2 cellular contexts compared by ENCODE assay signal in the genomic region with DNA sequence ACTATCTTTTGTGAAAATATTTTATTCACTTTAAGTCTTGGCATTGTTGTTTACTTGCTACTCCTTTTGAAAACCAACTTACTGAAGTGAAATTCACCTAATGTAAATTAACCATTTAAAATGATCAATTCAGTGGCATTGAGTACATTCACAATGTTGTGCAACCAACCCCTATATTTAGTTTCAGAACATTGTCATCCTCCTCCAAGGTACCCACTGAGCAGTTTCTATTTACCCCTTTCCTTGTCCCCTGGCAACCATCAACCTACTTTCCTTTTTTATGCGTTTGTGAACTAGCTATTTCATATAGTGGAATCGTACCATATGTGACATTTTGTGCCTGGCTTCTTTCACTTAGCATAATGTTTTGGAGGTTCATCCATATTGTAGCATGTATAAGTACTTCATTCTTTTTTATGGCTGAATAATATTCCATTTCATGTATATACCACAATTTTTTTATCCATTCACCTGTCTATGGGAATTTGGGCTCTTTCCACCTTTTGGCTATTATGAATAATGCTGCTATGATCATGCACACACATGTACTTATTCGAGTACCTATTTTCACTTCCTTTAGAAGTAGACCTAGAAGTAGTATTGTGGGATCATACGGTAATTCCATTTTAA.
TF ChIP-seq lines count a peak whose summit lies in the region.

No MANE protein-coding gene starts in this region.

TF ChIP-seq in GM23338, 12 proteins besides CTCF, POLR2A, EP300 and RAD21 (continues in another document):
- TF ChIP-seq CREB1 (CRISPR knock-in tag; IDR thresholded peaks at IDR 0.05; ENCODE audit: low read depth): no peak
- no peak for TF ChIP-seq EZH2phosphoT487 (IDR thresholded peaks at IDR 0.05; ENCODE audit: unreplicated experiment)
- TF ChIP-seq ZNF114 (CRISPR knock-in tag; IDR thresholded peaks at IDR 0.05): no peak
- no peak for TF ChIP-seq NANOG (IDR thresholded peaks at IDR 0.05; ENCODE audit: borderline replicate concordance)
- TF ChIP-seq, protein P1, sequence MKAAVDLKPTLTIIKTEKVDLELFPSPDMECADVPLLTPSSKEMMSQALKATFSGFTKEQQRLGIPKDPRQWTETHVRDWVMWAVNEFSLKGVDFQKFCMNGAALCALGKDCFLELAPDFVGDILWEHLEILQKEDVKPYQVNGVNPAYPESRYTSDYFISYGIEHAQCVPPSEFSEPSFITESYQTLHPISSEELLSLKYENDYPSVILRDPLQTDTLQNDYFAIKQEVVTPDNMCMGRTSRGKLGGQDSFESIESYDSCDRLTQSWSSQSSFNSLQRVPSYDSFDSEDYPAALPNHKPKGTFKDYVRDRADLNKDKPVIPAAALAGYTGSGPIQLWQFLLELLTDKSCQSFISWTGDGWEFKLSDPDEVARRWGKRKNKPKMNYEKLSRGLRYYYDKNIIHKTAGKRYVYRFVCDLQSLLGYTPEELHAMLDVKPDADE (IDR thresholded peaks at IDR 0.05): no peak
- TF ChIP-seq, protein P2, sequence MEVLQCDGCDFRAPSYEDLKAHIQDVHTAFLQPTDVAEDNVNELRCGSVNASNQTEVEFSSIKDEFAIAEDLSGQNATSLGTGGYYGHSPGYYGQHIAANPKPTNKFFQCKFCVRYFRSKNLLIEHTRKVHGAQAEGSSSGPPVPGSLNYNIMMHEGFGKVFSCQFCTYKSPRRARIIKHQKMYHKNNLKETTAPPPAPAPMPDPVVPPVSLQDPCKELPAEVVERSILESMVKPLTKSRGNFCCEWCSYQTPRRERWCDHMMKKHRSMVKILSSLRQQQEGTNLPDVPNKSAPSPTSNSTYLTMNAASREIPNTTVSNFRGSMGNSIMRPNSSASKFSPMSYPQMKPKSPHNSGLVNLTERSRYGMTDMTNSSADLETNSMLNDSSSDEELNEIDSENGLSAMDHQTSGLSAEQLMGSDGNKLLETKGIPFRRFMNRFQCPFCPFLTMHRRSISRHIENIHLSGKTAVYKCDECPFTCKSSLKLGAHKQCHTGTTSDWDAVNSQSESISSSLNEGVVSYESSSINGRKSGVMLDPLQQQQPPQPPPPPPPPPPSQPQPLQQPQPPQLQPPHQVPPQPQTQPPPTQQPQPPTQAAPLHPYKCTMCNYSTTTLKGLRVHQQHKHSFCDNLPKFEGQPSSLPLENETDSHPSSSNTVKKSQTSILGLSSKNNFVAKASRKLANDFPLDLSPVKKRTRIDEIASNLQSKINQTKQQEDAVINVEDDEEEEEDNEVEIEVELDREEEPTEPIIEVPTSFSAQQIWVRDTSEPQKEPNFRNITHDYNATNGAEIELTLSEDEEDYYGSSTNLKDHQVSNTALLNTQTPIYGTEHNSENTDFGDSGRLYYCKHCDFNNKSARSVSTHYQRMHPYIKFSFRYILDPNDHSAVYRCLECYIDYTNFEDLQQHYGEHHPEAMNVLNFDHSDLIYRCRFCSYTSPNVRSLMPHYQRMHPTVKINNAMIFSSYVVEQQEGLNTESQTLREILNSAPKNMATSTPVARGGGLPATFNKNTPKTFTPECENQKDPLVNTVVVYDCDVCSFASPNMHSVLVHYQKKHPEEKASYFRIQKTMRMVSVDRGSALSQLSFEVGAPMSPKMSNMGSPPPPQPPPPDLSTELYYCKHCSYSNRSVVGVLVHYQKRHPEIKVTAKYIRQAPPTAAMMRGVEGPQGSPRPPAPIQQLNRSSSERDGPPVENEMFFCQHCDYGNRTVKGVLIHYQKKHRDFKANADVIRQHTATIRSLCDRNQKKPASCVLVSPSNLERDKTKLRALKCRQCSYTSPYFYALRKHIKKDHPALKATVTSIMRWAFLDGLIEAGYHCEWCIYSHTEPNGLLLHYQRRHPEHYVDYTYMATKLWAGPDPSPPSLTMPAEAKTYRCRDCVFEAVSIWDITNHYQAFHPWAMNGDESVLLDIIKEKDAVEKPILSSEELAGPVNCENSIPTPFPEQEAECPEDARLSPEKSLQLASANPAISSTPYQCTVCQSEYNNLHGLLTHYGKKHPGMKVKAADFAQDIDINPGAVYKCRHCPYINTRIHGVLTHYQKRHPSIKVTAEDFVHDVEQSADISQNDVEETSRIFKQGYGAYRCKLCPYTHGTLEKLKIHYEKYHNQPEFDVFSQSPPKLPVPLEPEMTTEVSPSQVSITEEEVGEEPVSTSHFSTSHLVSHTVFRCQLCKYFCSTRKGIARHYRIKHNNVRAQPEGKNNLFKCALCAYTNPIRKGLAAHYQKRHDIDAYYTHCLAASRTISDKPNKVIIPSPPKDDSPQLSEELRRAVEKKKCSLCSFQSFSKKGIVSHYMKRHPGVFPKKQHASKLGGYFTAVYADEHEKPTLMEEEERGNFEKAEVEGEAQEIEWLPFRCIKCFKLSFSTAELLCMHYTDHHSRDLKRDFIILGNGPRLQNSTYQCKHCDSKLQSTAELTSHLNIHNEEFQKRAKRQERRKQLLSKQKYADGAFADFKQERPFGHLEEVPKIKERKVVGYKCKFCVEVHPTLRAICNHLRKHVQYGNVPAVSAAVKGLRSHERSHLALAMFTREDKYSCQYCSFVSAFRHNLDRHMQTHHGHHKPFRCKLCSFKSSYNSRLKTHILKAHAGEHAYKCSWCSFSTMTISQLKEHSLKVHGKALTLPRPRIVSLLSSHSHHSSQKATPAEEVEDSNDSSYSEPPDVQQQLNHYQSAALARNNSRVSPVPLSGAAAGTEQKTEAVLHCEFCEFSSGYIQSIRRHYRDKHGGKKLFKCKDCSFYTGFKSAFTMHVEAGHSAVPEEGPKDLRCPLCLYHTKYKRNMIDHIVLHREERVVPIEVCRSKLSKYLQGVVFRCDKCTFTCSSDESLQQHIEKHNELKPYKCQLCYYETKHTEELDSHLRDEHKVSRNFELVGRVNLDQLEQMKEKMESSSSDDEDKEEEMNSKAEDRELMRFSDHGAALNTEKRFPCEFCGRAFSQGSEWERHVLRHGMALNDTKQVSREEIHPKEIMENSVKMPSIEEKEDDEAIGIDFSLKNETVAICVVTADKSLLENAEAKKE (CRISPR knock-in tag; IDR thresholded peaks at IDR 0.05): no peak
- no peak for TF ChIP-seq STAT1 (IDR thresholded peaks at IDR 0.05; ENCODE audit: unreplicated experiment)
- no peak for TF ChIP-seq POLR2AphosphoS5 (IDR thresholded peaks at IDR 0.05; ENCODE audit: low read depth)
- TF ChIP-seq JUNB (IDR thresholded peaks at IDR 0.05; ENCODE audit: unreplicated experiment): no peak

TF ChIP-seq in H1, 55 proteins besides CTCF, POLR2A, EP300 and RAD21:
- TF ChIP-seq SIN3A (conservative IDR thresholded peaks at IDR 0.05 in 1 of 2, IDR thresholded peaks at IDR 0.05 in 1 of 2; ENCODE audit: low read depth in 1 of 2, low read length in 2 of 2) (no peak), HDAC2 (IDR thresholded peaks at IDR 0.05; ENCODE audit: borderline replicate concordance in 1 of 2, low read depth in 2 of 2, low read length in 2 of 2) (peak in 1 of 2 experiments; percentile 69; a peak in 1 of 4 replicates), KDM1A (IDR thresholded peaks at IDR 0.05; ENCODE audit: borderline replicate concordance, low read length) (peak; percentile 93), CEBPB (IDR thresholded peaks at IDR 0.05; ENCODE audit: low read depth, low read length) (peak; percentile 70; the same call in 1 of the 2 replicates)
